Comparison of ENCODE assay signal across 8 cellular contexts in genomic region chr22:26679003-26679629, GRCh38. TPM values are rescaled to one million over a fixed set of nuclear protein-coding genes. Genes with fewer than 3 reads are reported as not detected.
DNase-seq lines count a peak whose midpoint lies in the region; ATAC-seq and TF ChIP-seq lines count a peak whose summit lies in the region.

No MANE protein-coding gene starts in this region.

- H2BK120ac ChIP-seq in IMR-90 (ENCODE audit: low read depth, low read length), result peak overlapping the region; percentile 41; the same call in 1 of the 2 replicates

- H4K8ac ChIP-seq in IMR-90 (ENCODE audit: low read depth in 2 of 2, low read length in 2 of 2), result no peak overlapping the region; a peak in 1 of 4 replicates

- H2AFZ ChIP-seq in IMR-90 (replicated peaks; ENCODE audit: low read length, poor library complexity), result no peak overlapping the region

- 78% methylated on average over 3 of the region's 9 CpGs; no CpG with 5 or more reads in 1 of the 2 experiments for WGBS in IMR-90 (ENCODE audit: extremely low coverage in 2 of 2, insufficient read length in 1 of 2), 2 experiments

- no peak overlapping the region for H4K91ac ChIP-seq in IMR-90 (ENCODE audit: insufficient read depth, low read depth, low read length)

- H3K27ac Mint-ChIP-seq in activated T-helper 2 cell treated with anti-CD3 and anti-CD28 coated beads, Interferon-gamma antibody, Interleukin-2, Interleukin-4, amounts not matched to agents 10 μg/mL and 5 μg/mL and 100 μg/mL, durations not matched to agents 14 hours and 24 hours and 36 hours, result peak overlapping the region; percentile 39

- H3K36me3 Mint-ChIP-seq in activated T-helper 2 cell treated with anti-CD3 and anti-CD28 coated beads, Interferon-gamma antibody, Interleukin-2, Interleukin-4, amounts not matched to agents 10 μg/mL and 5 μg/mL and 100 μg/mL, durations not matched to agents 14 hours and 24 hours and 36 hours (ENCODE audit: low read depth), result peaks cover 56% of the 10 kb centered on the region

- no peak overlapping the region for H3K14ac ChIP-seq in IMR-90 (replicated peaks; ENCODE audit: low read depth, low read length)

- H3K9me3 ChIP-seq in IMR-90 (ENCODE audit: control insufficient read depth, insufficient read depth, low read length), result 0 out of 2 replicates have a peak, but pooled peaks cover 4% of the 10 kb centered on the region
- H3K9me3 ChIP-seq in RWPE2 (ENCODE audit: severe bottlenecking), result no peaks in the 10 kb centered on the region
- H3K9me3 ChIP-seq in upper lobe of right lung, result no peaks in the 10 kb centered on the region

- H3K4ac ChIP-seq in IMR-90 (ENCODE audit: low read depth, low read length), result no peak overlapping the region; the same call in 1 of the 2 replicates

- no peak overlapping the region for H4K5ac ChIP-seq in IMR-90 (ENCODE audit: low read depth, low read length)

- H3K36me3 ChIP-seq in IMR-90 (ENCODE audit: control insufficient read depth, insufficient read depth, low read length), result peaks cover 2% of the 10 kb centered on the region; the same call in 1 of the 2 replicates
- peaks cover 17% of the 10 kb centered on the region for H3K36me3 ChIP-seq in RWPE2 (ENCODE audit: low read depth)
- H3K36me3 ChIP-seq in upper lobe of right lung, result no peaks in the 10 kb centered on the region

- no peak overlapping the region for H3K4me3 Mint-ChIP-seq in activated T-helper 2 cell treated with anti-CD3 and anti-CD28 coated beads, Interferon-gamma antibody, Interleukin-2, Interleukin-4, amounts not matched to agents 10 μg/mL and 5 μg/mL and 100 μg/mL, durations not matched to agents 14 hours and 24 hours and 36 hours (ENCODE audit: low read depth)

- in situ Hi-C loops in IMR-90 (cut with MboI; ENCODE audit: low sequenced_read_pairs), result no loop called here

- H2AK9ac ChIP-seq in IMR-90 (replicated peaks; ENCODE audit: low read depth, low read length, poor library complexity), result no peak overlapping the region

- H3K27ac ChIP-seq in IMR-90 (ENCODE audit: insufficient read depth, low read length) (no peak overlapping the region), RWPE2 (ENCODE audit: poor library complexity, severe bottlenecking) (no peak overlapping the region), upper lobe of right lung (no peak overlapping the region)

- peak; percentile 10 for DNase-seq in DMS53 treated with DMSO at 0.1 percent for 48 hours (lab: John Stamatoyannopoulos, UW; ENCODE audit: unreplicated experiment)
- DNase-seq in IMR-90, result peak; percentile 71
- DNase-seq in RWPE2 (ENCODE audit: low spot score), result no peak
- DNase-seq in activated T-helper 2 cell treated with anti-CD3 and anti-CD28 coated beads, Interferon-gamma antibody, Interleukin-2, Interleukin-4, amounts not matched to agents 10 μg/mL and 5 μg/mL and 100 μg/mL, durations not matched to agents 14 hours and 24 hours and 36 hours (ENCODE audit: low spot score), result peak; percentile 64
- DNase-seq in fibroblast of villous mesenchyme (ENCODE audit: low read depth), result peak; percentile 76
- peak; percentile 48 for DNase-seq in occipital lobe (lab: John Stamatoyannopoulos, UW)
- DNase-seq in upper lobe of right lung, result peak; percentile 76

- peaks cover 23% of the 10 kb centered on the region for H3K4me1 Mint-ChIP-seq in activated T-helper 2 cell treated with anti-CD3 and anti-CD28 coated beads, Interferon-gamma antibody, Interleukin-2, Interleukin-4, amounts not matched to agents 10 μg/mL and 5 μg/mL and 100 μg/mL, durations not matched to agents 14 hours and 24 hours and 36 hours (ENCODE audit: low read depth)

- no peak overlapping the region for H2BK20ac ChIP-seq in IMR-90 (ENCODE audit: low read depth, low read length)

- no peak overlapping the region for H3K9ac ChIP-seq in IMR-90 (ENCODE audit: low read depth, low read length)

- H3K27me3 Mint-ChIP-seq in activated T-helper 2 cell treated with anti-CD3 and anti-CD28 coated beads, Interferon-gamma antibody, Interleukin-2, Interleukin-4, amounts not matched to agents 10 μg/mL and 5 μg/mL and 100 μg/mL, durations not matched to agents 14 hours and 24 hours and 36 hours (ENCODE audit: low read depth), result no peaks in the 10 kb centered on the region

- dilution Hi-C loops in IMR-90 (cut with HindIII; ENCODE audit: low sequenced_read_pairs, unreplicated experiment), result no loop called here

- no peak overlapping the region for H3K4me3 ChIP-seq in IMR-90 (ENCODE audit: insufficient read depth, low read depth, low read length)
- no peak overlapping the region for H3K4me3 ChIP-seq in RWPE2 (ENCODE audit: severe bottlenecking)
- H3K4me3 ChIP-seq in fibroblast of villous mesenchyme (ENCODE audit: low read depth, low read length), result no peak overlapping the region
- no peak overlapping the region for H3K4me3 ChIP-seq in upper lobe of right lung

- H3K4me1 ChIP-seq in IMR-90 (ENCODE audit: control insufficient read depth, insufficient read depth, low read length) (peaks cover 14% of the 10 kb centered on the region), RWPE2 (ENCODE audit: insufficient read depth, poor library complexity, severe bottlenecking) (peaks cover 7% of the 10 kb centered on the region), upper lobe of right lung (peaks cover 29% of the 10 kb centered on the region)

- H2AK5ac ChIP-seq in IMR-90 (ENCODE audit: low read depth, low read length), result 0 out of 2 replicates have a peak overlapping the region, but pooled peaks have one; percentile 60

- POLR2A ChIA-PET in IMR-90 (lab: Charles Lee; ENCODE audit: unreplicated experiment), result no interaction called here

- no peak overlapping the region; the same call in 2 of the 3 replicates for H2BK15ac ChIP-seq in IMR-90 (ENCODE audit: low read depth, low read length)

- H3K4me2 ChIP-seq in IMR-90 (ENCODE audit: low read depth, low read length), result no peak overlapping the region

- no peak overlapping the region for H3K56ac ChIP-seq in IMR-90 (ENCODE audit: extremely low read depth, insufficient read depth, low read length)

- no peaks in the 10 kb centered on the region for H3K9me3 Mint-ChIP-seq in activated T-helper 2 cell treated with anti-CD3 and anti-CD28 coated beads, Interferon-gamma antibody, Interleukin-2, Interleukin-4, amounts not matched to agents 10 μg/mL and 5 μg/mL and 100 μg/mL, durations not matched to agents 14 hours and 24 hours and 36 hours

- peak; percentile 93 for TF ChIP-seq CTCF in IMR-90 (conservative IDR thresholded peaks at IDR 0.05; ENCODE audit: low read depth, low read length)
- peak; percentile 88 for TF ChIP-seq CTCF in RWPE2 (IDR thresholded peaks at IDR 0.05; ENCODE audit: poor library complexity, severe bottlenecking)
- peak; percentile 98 for TF ChIP-seq CTCF in fibroblast of villous mesenchyme (IDR thresholded peaks at IDR 0.05; ENCODE audit: insufficient read depth, low read depth, low read length)
- peak; percentile 97 for TF ChIP-seq CTCF in upper lobe of right lung (IDR thresholded peaks at IDR 0.05)

- H3K27me3 ChIP-seq in IMR-90 (ENCODE audit: control insufficient read depth, insufficient read depth, low read length) (no peaks in the 10 kb centered on the region), RWPE2 (ENCODE audit: insufficient read depth, poor library complexity, severe bottlenecking) (no peaks in the 10 kb centered on the region), upper lobe of right lung (no peaks in the 10 kb centered on the region)

- peak; percentile 94 for TF ChIP-seq RAD21 in IMR-90 (IDR thresholded peaks at IDR 0.05; ENCODE audit: low read length)

- ATAC-seq in IMR-90 (ENCODE audit: low read depth) (peak; percentile 91), RWPE2 (ENCODE audit: low read depth) (peak; percentile 74), upper lobe of right lung (peak; percentile 87), HG02885 (IDR thresholded peaks at IDR 0.05; ENCODE audit: poor library complexity, unreplicated experiment) (no peak)

- no peak overlapping the region for H3K18ac ChIP-seq in IMR-90 (ENCODE audit: low read depth, low read length)

- no peak overlapping the region for H3K23ac ChIP-seq in IMR-90 (ENCODE audit: low read depth, low read length)

- no peak overlapping the region for H2BK5ac ChIP-seq in IMR-90 (ENCODE audit: low read depth, low read length, poor library complexity, severe bottlenecking)

- intact Hi-C loops in IMR-90 (cut with micrococcal nuclease) (loop anchor here (2.0 to 10.0 kb wide), 5 partner anchors 74 to 728 kb away; no protein-coding TSS in a partner anchor), upper lobe of right lung (cut with DNase I) (no loop called here)
- intact Hi-C loops in activated T-helper 2 cell treated with anti-CD3 and anti-CD28 coated beads, Interferon-gamma antibody, Interleukin-2, Interleukin-4, amounts not matched to agents 10 μg/mL and 5 μg/mL and 100 μg/mL, durations not matched to agents 14 hours and 24 hours and 36 hours (cut with micrococcal nuclease), result loop anchor here (10.0 kb wide), 1 partner anchor 1604 kb away; no protein-coding TSS in a partner anchor

- H3K79me1 ChIP-seq in IMR-90 (ENCODE audit: low read depth in 1 of 2, low read length in 2 of 2), result peaks cover 27 to 74% of the 10 kb centered on the region in 2 experiments

- H3K9me1 ChIP-seq in IMR-90 (ENCODE audit: insufficient read depth, low read length), result peaks cover 17% of the 10 kb centered on the region

- H4K20me1 ChIP-seq in IMR-90 (ENCODE audit: insufficient read depth, low read length), result no peaks in the 10 kb centered on the region

- CTCF ChIA-PET in IMR-90 (lab: Yijun Ruan, JAX), result interaction anchor here (0.5 to 1.8 kb wide), 5 partner anchors 14 to 78 kb away, joined by 3 to 5 read pairs (median 4); no protein-coding TSS in a partner anchor

- TF ChIP-seq POLR2A in IMR-90 (IDR thresholded peaks at IDR 0.05; ENCODE audit: low read depth, low read length), result no peak

- no TSS peak for BruUV-seq in IMR-90 (replicated peaks; lab: Mats Ljungman, UMichigan)

TF ChIP-seq in IMR-90, 13 proteins besides CTCF, POLR2A, EP300 and RAD21 (continues in another document):
- TF ChIP-seq MAFK (IDR thresholded peaks at IDR 0.05; ENCODE audit: low read depth, low read length), result no peak

RNA-seq across cellular contexts. Expression of gene MIAT, which starts 21.7 kb away (rescaled TPM):
- total RNA-seq in IMR-90 (2012; rRNA removed), result 0.54 and 1.1 TPM in 2 replicates
- polyA plus RNA-seq in IMR-90 (2012; rRNA removed), result 0.29 and 0.65 TPM in 2 replicates
- 0.03 and 0.09 TPM in 2 replicates for polyA plus RNA-seq in IMR-90 (2012; cell fraction: cytosol; rRNA removed)
- polyA plus RNA-seq in IMR-90 (2012; cell fraction: nucleus; rRNA removed; ENCODE audit: low replicate concordance), result 2.9 and 11.6 TPM in 2 replicates
- 11.9 and 13.0 TPM in 2 replicates for total RNA-seq in activated T-helper 2 cell treated with anti-CD3 and anti-CD28 coated beads, Interferon-gamma antibody, Interleukin-2, Interleukin-4, amounts not matched to agents 10 μg/mL and 5 μg/mL and 100 μg/mL, durations not matched to agents 14 hours and 24 hours and 36 hours
- total RNA-seq in fibroblast of villous mesenchyme, result 0.97 and 1.3 TPM in 2 replicates
- 221 TPM for total RNA-seq in occipital lobe
- 6.1 TPM for total RNA-seq in upper lobe of right lung

RNA-seq across cellular contexts. Expression of gene CRYBA4, which starts 57.4 kb away (rescaled TPM):
- total RNA-seq in IMR-90 (2012; rRNA removed) (not detected in 2 replicates), fibroblast of villous mesenchyme (not detected in 2 replicates), occipital lobe (not detected), upper lobe of right lung (not detected)
- not detected in 2 replicates for polyA plus RNA-seq in IMR-90 (2012; rRNA removed)
- polyA plus RNA-seq in IMR-90 (2012; cell fraction: cytosol; rRNA removed), result not detected in 2 replicates
- polyA plus RNA-seq in IMR-90 (2012; cell fraction: nucleus; rRNA removed; ENCODE audit: low replicate concordance), result not detected in 2 replicates
- not detected in 2 replicates for total RNA-seq in activated T-helper 2 cell treated with anti-CD3 and anti-CD28 coated beads, Interferon-gamma antibody, Interleukin-2, Interleukin-4, amounts not matched to agents 10 μg/mL and 5 μg/mL and 100 μg/mL, durations not matched to agents 14 hours and 24 hours and 36 hours

Comparison
In these comparisons a context has a peak if more than half of its experiments do, and no peak if none do; other contexts are left out.
1. RNA of gene MIAT, which starts 21.7 kb away (total RNA-seq): 221 TPM in occipital lobe (single experiment); 11.9 to 13.0 TPM in activated T-helper 2 cell treated with anti-CD3 and anti-CD28 coated beads, Interferon-gamma antibody, Interleukin-2, Interleukin-4, amounts not matched to agents 10 μg/mL and 5 μg/mL and 100 μg/mL, durations not matched to agents 14 hours and 24 hours and 36 hours, 6.1 TPM in upper lobe of right lung (single experiment), 0.97 to 1.3 TPM in fibroblast of villous mesenchyme and 0.54 to 1.1 TPM in IMR-90; every median in the first group is over 10 times any median in the second.
2. Peak in every context shown above with its lines, with median percentiles within 50 percentile points of each other: CTCF ChIP-seq.